26 cellular contexts compared by ENCODE assay signal in the genomic region with DNA sequence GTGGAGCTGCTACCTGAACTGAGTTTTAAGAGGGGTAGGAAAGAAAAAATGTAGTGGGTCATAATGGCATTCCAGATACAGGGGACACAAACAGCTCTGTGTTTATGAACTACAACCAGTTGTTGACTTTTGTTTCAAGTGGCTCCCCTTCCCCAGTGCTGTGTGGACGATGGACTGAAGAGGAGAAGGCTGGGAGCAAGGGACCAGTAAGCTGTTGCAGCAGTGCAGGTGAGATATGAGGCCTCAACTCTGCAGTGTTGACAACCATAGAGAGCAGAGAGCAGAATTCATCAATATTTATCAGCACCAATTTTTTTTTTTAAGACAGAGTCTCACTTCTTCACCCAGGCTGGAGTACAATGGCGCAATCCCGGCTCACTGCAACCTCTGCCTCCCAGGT.
"Had no signal": no experiment of that assay in that cellular context is flagged by ENCODE, and none has a peak within 500 bp of the region (broad histone marks: within the 10 kb centered on the region; RNA-seq: fewer than 3 reads in every experiment).

No MANE protein-coding gene starts in this region.

- H3K4me1 ChIP-seq: left ventricle myocardium inferior, prostate gland, sigmoid colon, spleen, suprapubic skin, tibial artery, uterus had no signal

- H3K27ac Mint-ChIP-seq: immature natural killer cell; mesothelial cell of epicardium; natural killer cell; stimulated activated effector memory CD8-positive, alpha-beta T cell treated with anti-CD3 and anti-CD28 coated beads, Interleukin-12 subunit alpha, Interleukin-12 subunit beta, amount 100 ng/mL, for 72 hours; stimulated activated naive CD8-positive, alpha-beta T cell treated with anti-CD3 and anti-CD28 coated beads, Interleukin-15, Interleukin-2, amounts not matched to agents 100 ng/mL and 50 ng/mL, for 24 hours had no signal

- H3K36me3 Mint-ChIP-seq: immature natural killer cell; mesothelial cell of epicardium; natural killer cell; stimulated activated effector memory CD8-positive, alpha-beta T cell treated with anti-CD3 and anti-CD28 coated beads, Interleukin-12 subunit alpha, Interleukin-12 subunit beta, amount 100 ng/mL, for 72 hours had no signal

- H3K27me3 Mint-ChIP-seq: naive B cell; stimulated activated naive CD8-positive, alpha-beta T cell treated with anti-CD3 and anti-CD28 coated beads, Interleukin-15, Interleukin-2, amounts not matched to agents 100 ng/mL and 50 ng/mL, for 24 hours had no signal

- H3K9me3 ChIP-seq: left ventricle myocardium inferior, ovary, prostate gland, sigmoid colon, spleen, suprapubic skin, thoracic aorta, tibial artery, uterus had no signal

- H3K27me3 ChIP-seq: ovary, sigmoid colon, spleen, suprapubic skin, tibial artery, uterus had no signal

- H3K9me3 Mint-ChIP-seq: immature natural killer cell; mesothelial cell of epicardium; naive B cell; natural killer cell; stimulated activated effector memory CD8-positive, alpha-beta T cell treated with anti-CD3 and anti-CD28 coated beads, Interleukin-12 subunit alpha, Interleukin-12 subunit beta, amount 100 ng/mL, for 72 hours; stimulated activated naive CD8-positive, alpha-beta T cell treated with anti-CD3 and anti-CD28 coated beads, Interleukin-15, Interleukin-2, amounts not matched to agents 100 ng/mL and 50 ng/mL, for 24 hours had no signal

- ATAC-seq: left colon; natural killer cell; right cardiac atrium; stimulated activated effector memory CD8-positive, alpha-beta T cell treated with anti-CD3 and anti-CD28 coated beads, Interleukin-12 subunit alpha, Interleukin-12 subunit beta, amount 100 ng/mL, for 72 hours had no signal

- DNase-seq: hypothalamus; immature natural killer cell; kidney; left colon; left ventricle myocardium inferior; mesendoderm; naive B cell; natural killer cell; ovary; retina; right cardiac atrium; sigmoid colon; small intestine; spleen; stimulated activated CD4-positive, alpha-beta T cell treated with anti-CD3 and anti-CD28 coated beads, Interleukin-4, amount 100 ng/mL, for 24 hours; stimulated activated naive CD4-positive, alpha-beta T cell; tibial artery; trophoblast cell; uterus had no signal

- H3K4me1 Mint-ChIP-seq: immature natural killer cell; mesothelial cell of epicardium; naive B cell; natural killer cell; stimulated activated effector memory CD8-positive, alpha-beta T cell treated with anti-CD3 and anti-CD28 coated beads, Interleukin-12 subunit alpha, Interleukin-12 subunit beta, amount 100 ng/mL, for 72 hours had no signal

- H3K4me3 ChIP-seq: left ventricle myocardium inferior, lung, ovary, prostate gland, sigmoid colon, spleen, suprapubic skin, thoracic aorta, tibial artery, uterus had no signal

- H3K36me3 ChIP-seq: left ventricle myocardium inferior, ovary, prostate gland, sigmoid colon, suprapubic skin, thoracic aorta, uterus had no signal

- H3K4me3 Mint-ChIP-seq: immature natural killer cell; mesothelial cell of epicardium; naive B cell; natural killer cell; stimulated activated effector memory CD8-positive, alpha-beta T cell treated with anti-CD3 and anti-CD28 coated beads, Interleukin-12 subunit alpha, Interleukin-12 subunit beta, amount 100 ng/mL, for 72 hours; stimulated activated naive CD8-positive, alpha-beta T cell treated with anti-CD3 and anti-CD28 coated beads, Interleukin-15, Interleukin-2, amounts not matched to agents 100 ng/mL and 50 ng/mL, for 24 hours had no signal

- H3K27ac ChIP-seq: left ventricle myocardium inferior, ovary, prostate gland, sigmoid colon, spleen, suprapubic skin, thoracic aorta, tibial artery, uterus had no signal
